Comparison of ENCODE assay signal across 18 cellular contexts in the genomic region with DNA sequence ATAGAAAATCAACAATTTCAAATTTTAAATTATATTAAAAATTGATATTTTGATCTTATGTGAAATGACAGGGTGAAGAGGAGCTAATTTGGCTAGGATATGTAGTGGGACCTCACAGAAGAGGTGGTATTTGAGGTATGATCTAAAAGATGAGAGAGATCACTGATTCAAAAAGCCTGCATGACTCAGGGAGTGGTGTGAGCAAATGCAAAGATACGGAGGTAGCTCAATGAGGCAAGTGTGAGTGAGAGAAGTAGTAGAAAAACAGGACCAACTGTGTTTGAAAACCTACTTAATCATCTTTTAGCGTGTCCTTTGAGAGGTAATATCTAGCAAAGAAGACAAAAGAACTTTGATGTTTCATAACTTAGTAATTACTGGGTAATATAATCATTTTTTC.
"Had no signal": no experiment of that assay in that cellular context is flagged by ENCODE, and none has a peak within 500 bp of the region (broad histone marks: within the 10 kb centered on the region; RNA-seq: fewer than 3 reads in every experiment).

No MANE protein-coding gene starts in this region.

- DNase-seq: effector CD4-positive, alpha-beta T cell; endodermal cell; heart left ventricle; hippocampal formation; kidney glomerular epithelial cell; natural killer cell; posterior cingulate gyrus; stimulated activated CD4-positive, alpha-beta T cell treated with anti-CD3 and anti-CD28 coated beads, Interleukin-2, amount 100 ng/mL, for 24 hours; stimulated activated CD4-positive, alpha-beta T cell treated with anti-CD3 and anti-CD28 coated beads, Interleukin-4, amount 100 ng/mL, for 4 hours; stimulated activated naive B cell treated with anti-CD40 and anti-IgM and Interleukin-4, amounts not matched to agents 10 μg/mL and 1 μg/mL and 100 μg/mL, for 72 hours; stimulated activated naive CD8-positive, alpha-beta T cell treated with anti-CD3 and anti-CD28 coated beads, Interleukin-15, amount 100 ng/mL, for 72 hours; testis; upper lobe of right lung had no signal

- H3K9me3 ChIP-seq: heart left ventricle, testis, upper lobe of right lung, vagina had no signal

- H3K4me1 ChIP-seq: heart left ventricle, testis, tibial nerve, upper lobe of right lung, vagina had no signal

- H3K4me3 ChIP-seq: heart left ventricle, testis, tibial nerve, upper lobe of right lung, vagina had no signal

- H3K27ac ChIP-seq: heart left ventricle, testis, tibial nerve, upper lobe of right lung, vagina had no signal

- H3K27me3 ChIP-seq: heart left ventricle, testis, tibial nerve, upper lobe of right lung, vagina had no signal

- ATAC-seq: heart left ventricle; natural killer cell; sciatic nerve; stimulated activated naive B cell treated with anti-CD40 and anti-IgM and Interleukin-4, amounts not matched to agents 10 μg/mL and 1 μg/mL and 100 μg/mL, for 72 hours; stimulated activated naive CD8-positive, alpha-beta T cell treated with anti-CD3 and anti-CD28 coated beads, Interleukin-15, amount 100 ng/mL, for 72 hours; upper lobe of right lung had no signal

- H3K36me3 ChIP-seq: heart left ventricle, tibial nerve, upper lobe of right lung, vagina had no signal

- FAIRE-seq: endothelial cell of umbilical vein, frontal cortex had no signal
